In the genomic region with DNA sequence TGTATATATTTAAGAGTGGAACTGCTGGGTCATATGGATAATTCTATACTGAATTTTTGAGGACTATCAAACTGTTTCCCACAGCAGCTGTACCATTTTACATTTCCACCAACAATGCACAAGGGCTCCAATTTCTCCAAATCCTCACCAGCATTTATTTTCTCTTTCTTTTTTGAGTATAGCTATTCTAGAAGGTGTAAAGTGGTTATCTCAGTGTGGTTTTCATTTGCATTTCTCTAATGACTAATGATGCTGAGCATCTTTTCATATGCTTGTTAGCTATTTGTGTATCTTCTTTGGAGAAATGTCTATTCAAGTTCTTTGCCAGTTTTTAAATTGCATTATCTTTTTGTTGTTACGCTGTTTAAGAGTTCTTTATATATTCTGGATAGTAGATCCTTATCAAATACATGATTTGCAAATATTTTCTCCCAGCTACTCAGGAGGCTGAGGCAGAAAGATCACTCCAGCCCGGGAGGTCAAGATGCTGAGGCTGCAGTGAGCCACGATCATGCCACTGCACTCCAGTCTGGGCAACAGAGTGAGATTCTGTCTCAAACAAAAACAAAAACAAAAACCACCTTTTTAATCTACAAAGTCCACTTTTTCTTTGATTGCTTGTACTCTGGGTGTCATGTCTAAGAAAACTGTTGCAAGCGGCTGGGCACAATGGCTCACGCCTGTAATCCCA, we compare ENCODE assay signal across 14 cellular contexts. TPM values are rescaled to one million over a fixed set of nuclear protein-coding genes. Genes with fewer than 3 reads are reported as not detected.
DNase-seq lines count a peak whose midpoint lies in the region; ATAC-seq lines count a peak whose summit lies in the region.
"Had no signal": no experiment of that assay in that cellular context is flagged by ENCODE, and none has a peak within 500 bp of the region (broad histone marks: within the 10 kb centered on the region; RNA-seq: fewer than 3 reads in every experiment).

No MANE protein-coding gene starts in this region.

- H3K36me3 Mint-ChIP-seq in activated naive CD8-positive, alpha-beta T cell treated with anti-CD3 and anti-CD28 coated beads, Interleukin-2, amount 50 U/mL, for 24 hours (ENCODE audit: low read depth), result peaks cover 43% of the 10 kb centered on the region

- no peaks in the 10 kb centered on the region for H3K27me3 Mint-ChIP-seq in activated naive CD8-positive, alpha-beta T cell treated with anti-CD3 and anti-CD28 coated beads, Interleukin-2, amount 50 U/mL, for 24 hours

- no peaks in the 10 kb centered on the region for H3K4me1 ChIP-seq in mesendoderm (ENCODE audit: control insufficient read depth, low read depth, low read length)
- H3K4me1 ChIP-seq: testis had no signal

- no peak overlapping the region for H3K23ac ChIP-seq in mesendoderm (ENCODE audit: low read length)

- H3K56ac ChIP-seq in mesendoderm (ENCODE audit: low read length), result no peak overlapping the region

- H3K4me3 Mint-ChIP-seq in activated naive CD8-positive, alpha-beta T cell treated with anti-CD3 and anti-CD28 coated beads, Interleukin-2, amount 50 U/mL, for 24 hours, result no peak overlapping the region

- no peak overlapping the region for H2BK5ac ChIP-seq in mesendoderm (ENCODE audit: low read length)

- peaks cover 35% of the 10 kb centered on the region for H3K4me1 Mint-ChIP-seq in activated naive CD8-positive, alpha-beta T cell treated with anti-CD3 and anti-CD28 coated beads, Interleukin-2, amount 50 U/mL, for 24 hours

- no peaks in the 10 kb centered on the region for H3K79me1 ChIP-seq in mesendoderm (ENCODE audit: low read length)

- H3K18ac ChIP-seq in mesendoderm (ENCODE audit: low read length), result no peak overlapping the region

- H3K9me3 Mint-ChIP-seq in activated naive CD8-positive, alpha-beta T cell treated with anti-CD3 and anti-CD28 coated beads, Interleukin-2, amount 50 U/mL, for 24 hours, result no peaks in the 10 kb centered on the region

- H3K4me3 ChIP-seq in mesendoderm (ENCODE audit: low read length), result no peak overlapping the region
- H3K4me3 ChIP-seq: testis had no signal

- H3K36me3 ChIP-seq in mesendoderm (ENCODE audit: control insufficient read depth, insufficient read depth, low read length), result no peaks in the 10 kb centered on the region

- no peak overlapping the region for H2AK5ac ChIP-seq in mesendoderm (ENCODE audit: low read length)

- H3K4me2 ChIP-seq in mesendoderm (ENCODE audit: low read length), result no peak overlapping the region

- ATAC-seq in GM19025 (IDR thresholded peaks at IDR 0.05; ENCODE audit: low read depth, unreplicated experiment), result peak; percentile 84
- ATAC-seq in GM21576 (IDR thresholded peaks at IDR 0.05; ENCODE audit: unreplicated experiment), result peak; percentile 86
- ATAC-seq in HG03139 (IDR thresholded peaks at IDR 0.05; ENCODE audit: unreplicated experiment), result peak; percentile 75
- no peak for ATAC-seq in activated naive CD8-positive, alpha-beta T cell treated with anti-CD3 and anti-CD28 coated beads, Interleukin-2, amount 50 U/mL, for 24 hours

- H3K27ac Mint-ChIP-seq in activated naive CD8-positive, alpha-beta T cell treated with anti-CD3 and anti-CD28 coated beads, Interleukin-2, amount 50 U/mL, for 24 hours, result peak overlapping the region; percentile 56

- no peak overlapping the region for H3K4ac ChIP-seq in mesendoderm (ENCODE audit: low read depth, low read length)

- no peak overlapping the region for H3K9ac ChIP-seq in mesendoderm (ENCODE audit: low read length)

- no peak overlapping the region for H2BK15ac ChIP-seq in mesendoderm (replicated peaks; ENCODE audit: low read depth)

- WGBS in mesendoderm (ENCODE audit: extremely low coverage, insufficient coverage, low lambda C conversion rate), result no CpG with 5 or more reads among the region's 5 CpGs

- H3K79me2 ChIP-seq in mesendoderm (ENCODE audit: control insufficient read depth, insufficient read depth, low read length), result no peaks in the 10 kb centered on the region

- H4K5ac ChIP-seq in mesendoderm (ENCODE audit: low read length), result no peak overlapping the region

- no peak overlapping the region for H2BK120ac ChIP-seq in mesendoderm (ENCODE audit: low read depth, low read length)

- H3K27ac ChIP-seq in mesendoderm (ENCODE audit: low read depth, low read length), result no peak overlapping the region
- H3K27ac ChIP-seq: testis had no signal

- H3K27me3 ChIP-seq in mesendoderm (ENCODE audit: insufficient read depth, low read length, poor library complexity), result no peaks in the 10 kb centered on the region
- H3K27me3 ChIP-seq: testis had no signal

- no peak overlapping the region for H4K8ac ChIP-seq in mesendoderm (ENCODE audit: low read depth, low read length)

- DNase-seq in activated naive CD8-positive, alpha-beta T cell treated with anti-CD3 and anti-CD28 coated beads, Interleukin-2, amount 50 U/mL, for 24 hours, result no peak
- DNase-seq in mesendoderm (no peak), hippocampal formation (lab: John Stamatoyannopoulos, UW) (no peak), NCI-H510A treated with DMSO at 0.1 percent for 48 hours (lab: John Stamatoyannopoulos, UW) (no peak)
- DNase-seq: activated CD8-positive, alpha-beta memory T cell treated with anti-CD3 and anti-CD28 coated beads, Interleukin-2, amount 50 U/mL, for 48 hours; DMS53; Kasumi-1; NCI-H526 treated with DMSO at 0.1 percent for 48 hours; stimulated activated CD4-positive, alpha-beta T cell treated with anti-CD3 and anti-CD28 coated beads, Interleukin-1b, Interleukin-23, amount 100 ng/mL, for 48 hours; SW 1271; testis had no signal

RNA-seq across cellular contexts. Expression of gene GTF2A1, which starts 32.8 kb away (rescaled TPM):
- 30.2 TPM for polyA plus RNA-seq in mesendoderm (2013, experiment 1 of 2)
- 30.9 TPM for polyA plus RNA-seq in mesendoderm (2013, experiment 2 of 2)
